ENCODE assay signal across 12 cellular contexts in genomic region chr10:100970914-100971811, GRCh38. TPM values are rescaled to one million over a fixed set of nuclear protein-coding genes. Genes with fewer than 3 reads are reported as not detected.
A peak's percentile ranks its signal among the peaks of the same experiment; 100 is the strongest.
DNase-seq lines count a peak whose midpoint lies in the region; FAIRE-seq and TF ChIP-seq lines count a peak whose summit lies in the region.
"Had no signal": no experiment of that assay in that cellular context is flagged by ENCODE, and none has a peak within 500 bp of the region (broad histone marks: within the 10 kb centered on the region; RNA-seq: fewer than 3 reads in every experiment).

No MANE protein-coding gene starts in this region.

- H3K79me1 ChIP-seq in H1 (ENCODE audit: low read depth, low read length) = no peaks in the 10 kb centered on the region

- no peak for FAIRE-seq in H1 (lab: Jason Lieb, UNC)
- FAIRE-seq: frontal cortex had no signal

- H3K27ac ChIP-seq in 22Rv1 (peak overlapping the region; percentile 77), HEK293 (ENCODE audit: extremely low read depth, low read depth, low read length) (no peak overlapping the region), H1 (ENCODE audit: low read depth, low read length) (no peak overlapping the region), mucosa of rectum (ENCODE audit: low read depth in 2 of 2, low read length in 2 of 2) (peak overlapping the region; percentile 94 to 95)
- H3K27ac ChIP-seq: SK-N-MC had no signal

- TF ChIP-seq EP300 in H1 (IDR thresholded peaks at IDR 0.05; ENCODE audit: borderline replicate concordance in 1 of 2, low read depth in 2 of 2, low read length in 2 of 2) = no peak

- no peak for TF ChIP-seq CTCF in 22Rv1 (IDR thresholded peaks at IDR 0.05)
- no peak for TF ChIP-seq CTCF in HEK293 (tag by site-specific recombination; IDR thresholded peaks at IDR 0.05)
- no peak for TF ChIP-seq CTCF in H1 (IDR thresholded peaks at IDR 0.05; ENCODE audit: control extremely low read depth in 1 of 3, insufficient read depth in 1 of 3, low read depth in 1 of 3, low read length in 3 of 3)

- H3K9me3 ChIP-seq in HEK293 (ENCODE audit: control insufficient read depth, insufficient read depth, low read depth, low read length) = no peaks in the 10 kb centered on the region
- no peaks in the 10 kb centered on the region for H3K9me3 ChIP-seq in H1 (ENCODE audit: insufficient read depth in 2 of 2, low read depth in 1 of 2, low read length in 1 of 2)
- no peaks in the 10 kb centered on the region for H3K9me3 ChIP-seq in mucosa of rectum (ENCODE audit: control insufficient read depth in 2 of 2, low read length in 2 of 2)

- H3K36me3 ChIP-seq in HEK293 (ENCODE audit: control insufficient read depth in 2 of 2, insufficient read depth in 1 of 2, low read length in 2 of 2) = peaks cover 0 to 4% of the 10 kb centered on the region in 2 experiments; a peak in 1 of 3 replicates
- no peaks in the 10 kb centered on the region for H3K36me3 ChIP-seq in H1 (ENCODE audit: control insufficient read depth in 2 of 4, insufficient read depth in 4 of 4, low read length in 3 of 4)
- H3K36me3 ChIP-seq in mucosa of rectum (ENCODE audit: control insufficient read depth in 2 of 2, insufficient read depth in 2 of 2, low read length in 2 of 2) = peaks cover 16 to 23% of the 10 kb centered on the region in 2 donors

- POLR2A ChIA-PET in HEK293 (lab: Yijun Ruan, JAX) (interaction anchor here (0.6 to 0.7 kb wide), 2 partner anchors 16 to 1318 kb away, joined by 3 read pairs; partner anchors contain the start of genes MRPL43 and TWNK), H1 (lab: Charles Lee; ENCODE audit: partially characterized antibody) (interaction anchor here (0.7 to 6.0 kb wide), 4 partner anchors 16 to 24 kb away, joined by 3 to 38 read pairs (median 6); partner anchors contain the start of genes MRPL43 and TWNK)

- no peaks in the 10 kb centered on the region for H3K79me2 ChIP-seq in H1 (ENCODE audit: control insufficient read depth in 1 of 2, insufficient read depth in 2 of 2, low read length in 2 of 2)

- no peak overlapping the region for H3K23ac ChIP-seq in H1 (ENCODE audit: insufficient read length)

- WGBS in H1 (ENCODE audit: extremely low coverage in 1 of 2, insufficient coverage in 1 of 2, insufficient read length in 1 of 2, insufficient replicate concordance in 2 of 2, low coverage in 1 of 2, low lambda C conversion rate in 2 of 2, missing lambda C conversion rate in 1 of 2), 2 experiments = 79% methylated on average over 4 of the region's 4 CpGs; no CpG with 5 or more reads in 1 of the 2 experiments

- H3K4me1 ChIP-seq in HEK293 (ENCODE audit: control insufficient read depth, insufficient read depth, low read length) (no peaks in the 10 kb centered on the region), H1 (replicated peaks in 1 of 4; ENCODE audit: control insufficient read depth in 3 of 4, insufficient read depth in 4 of 4, low read length in 3 of 4) (peaks cover 7 to 19% (median 10%) of the 10 kb centered on the region in 4 experiments), mucosa of rectum (ENCODE audit: control insufficient read depth in 2 of 2, insufficient read depth in 2 of 2, low read length in 2 of 2) (peaks cover 32 to 50% of the 10 kb centered on the region in 2 donors)

- H3K56ac ChIP-seq in H1 (replicated peaks; ENCODE audit: insufficient read length, low read depth, low read length) = no peak overlapping the region

- no peak overlapping the region for H4K5ac ChIP-seq in H1 (ENCODE audit: insufficient read length, low read depth, low read length)

- H2BK20ac ChIP-seq in H1 (ENCODE audit: low read length) = no peak overlapping the region

- no peak overlapping the region for H3K18ac ChIP-seq in H1 (ENCODE audit: extremely low read depth, low read length)

- H3K14ac ChIP-seq in H1 (ENCODE audit: insufficient read length) = no peak overlapping the region

- H3K4me2 ChIP-seq in H1 (ENCODE audit: insufficient read depth in 1 of 2, low read depth in 2 of 2, low read length in 2 of 2) = peak overlapping the region; percentile 7 to 89; a peak in 2 of 4 replicates

- no peak overlapping the region for H3K4me3 Mint-ChIP-seq in activated naive CD4-positive, alpha-beta T cell treated with anti-CD3 and anti-CD28 coated beads, Interleukin-2, amount 10 ng/mL, durations not matched to agents 7 days and 5 days

- H3K4me1 Mint-ChIP-seq in activated naive CD4-positive, alpha-beta T cell treated with anti-CD3 and anti-CD28 coated beads, Interleukin-2, amount 10 ng/mL, durations not matched to agents 7 days and 5 days = peaks cover 14% of the 10 kb centered on the region

- no peak overlapping the region for H3K27ac Mint-ChIP-seq in activated naive CD4-positive, alpha-beta T cell treated with anti-CD3 and anti-CD28 coated beads, Interleukin-2, amount 10 ng/mL, durations not matched to agents 7 days and 5 days

- no peak overlapping the region for H4K8ac ChIP-seq in H1 (ENCODE audit: extremely low read depth, insufficient read depth, low read length)

- H3K36me3 Mint-ChIP-seq in activated naive CD4-positive, alpha-beta T cell treated with anti-CD3 and anti-CD28 coated beads, Interleukin-2, amount 10 ng/mL, durations not matched to agents 7 days and 5 days = peaks cover 2% of the 10 kb centered on the region

- no peak overlapping the region for H3K4me3 ChIP-seq in HEK293 (ENCODE audit: low read depth, low read length)
- no peak overlapping the region for H3K4me3 ChIP-seq in H1 (ENCODE audit: extremely low read depth in 1 of 4, insufficient read depth in 2 of 4, low read depth in 3 of 4, low read length in 4 of 4)
- peak overlapping the region; percentile 86 to 94 for H3K4me3 ChIP-seq in mucosa of rectum (ENCODE audit: low read length in 2 of 2)
- H3K4me3 ChIP-seq: SK-N-MC had no signal

- no peak overlapping the region for H2AFZ ChIP-seq in H1 (ENCODE audit: low read length)

- H3K9me3 Mint-ChIP-seq in activated naive CD4-positive, alpha-beta T cell treated with anti-CD3 and anti-CD28 coated beads, Interleukin-2, amount 10 ng/mL, durations not matched to agents 7 days and 5 days = no peaks in the 10 kb centered on the region

- H3K23me2 ChIP-seq in H1 (ENCODE audit: low read depth, low read length) = peaks cover 9% of the 10 kb centered on the region

- no peak overlapping the region for H2BK120ac ChIP-seq in H1 (replicated peaks; ENCODE audit: low read depth, low read length)

- H2BK12ac ChIP-seq in H1 (ENCODE audit: low read depth, low read length) = no peak overlapping the region

- DNase-seq in H1 (ENCODE audit: low read depth in 1 of 2, low spot score in 2 of 2) (no peak), DMS 273 (lab: John Stamatoyannopoulos, UW; ENCODE audit: unreplicated experiment) (no peak), pons (ENCODE audit: low spot score) (no peak)
- DNase-seq in activated naive CD4-positive, alpha-beta T cell treated with anti-CD3 and anti-CD28 coated beads, Interleukin-2, amount 10 ng/mL, durations not matched to agents 7 days and 5 days = no peak
- DNase-seq in NK-92 treated with Interleukin-12 subunit alpha and Interleukin-12 subunit beta, amount 100 ng/mL, for 24 hours (lab: John Stamatoyannopoulos, UW) = no peak
- DNase-seq: activated CD4-positive, alpha-beta T cell treated with anti-CD3 and anti-CD28 coated beads, Interleukin-2, amount 50 U/mL, for 4 hours; NCI-H1417 had no signal

- TF ChIP-seq RAD21 in H1 (IDR thresholded peaks at IDR 0.05 in 1 of 2, conservative IDR thresholded peaks at IDR 0.05 in 1 of 2; ENCODE audit: low read depth in 2 of 2, low read length in 2 of 2) = no peak

- 0 out of 2 replicates have a peak overlapping the region, but pooled peaks have one; percentile 50 for H2BK15ac ChIP-seq in H1 (ENCODE audit: low read length)

- H3K27me3 Mint-ChIP-seq in activated naive CD4-positive, alpha-beta T cell treated with anti-CD3 and anti-CD28 coated beads, Interleukin-2, amount 10 ng/mL, durations not matched to agents 7 days and 5 days = peaks cover 35% of the 10 kb centered on the region

- peaks cover 0 to 3% (median 1%) of the 10 kb centered on the region in 4 experiments; a peak in 1 of 7 replicates for H3K27me3 ChIP-seq in H1 (replicated peaks in 1 of 4; ENCODE audit: control insufficient read depth in 3 of 4, extremely low read depth in 1 of 4, insufficient read depth in 3 of 4, low read length in 3 of 4)
- H3K27me3 ChIP-seq in mucosa of rectum (ENCODE audit: control insufficient read depth in 2 of 2, insufficient read depth in 2 of 2, low read length in 2 of 2) = no peaks in the 10 kb centered on the region

- no peak for TF ChIP-seq POLR2A in H1 (IDR thresholded peaks at IDR 0.05; ENCODE audit: control extremely low read depth in 1 of 2, low read depth in 2 of 2, low read length in 2 of 2)

- H3K9ac ChIP-seq in H1 (replicated peaks in 1 of 4; ENCODE audit: extremely low read depth in 1 of 4, low read depth in 3 of 4, low read length in 3 of 4) (no peak overlapping the region), mucosa of rectum (ENCODE audit: low read depth in 1 of 2, low read length in 2 of 2) (peak overlapping the region; percentile 38 to 89)

- no peak overlapping the region for H2BK5ac ChIP-seq in H1 (ENCODE audit: low read depth, low read length)

- no peak overlapping the region for H3K4ac ChIP-seq in H1 (replicated peaks; ENCODE audit: insufficient read length, low read depth, low read length)

- H4K20me1 ChIP-seq in H1 (replicated peaks in 1 of 2; ENCODE audit: control insufficient read depth in 1 of 2, insufficient read depth in 2 of 2, low read length in 2 of 2) = peaks cover 0 to 6% of the 10 kb centered on the region in 2 experiments

- no peak overlapping the region for H4K91ac ChIP-seq in H1 (replicated peaks; ENCODE audit: insufficient read length, low read length)

- H2AK5ac ChIP-seq in H1 (ENCODE audit: low read depth, low read length) = no peak overlapping the region

- CTCF ChIA-PET in HEK293 (lab: Yijun Ruan, JAX) = interaction anchor here (0.5 kb wide), 1 partner anchor 43 kb away, joined by 3 read pairs; no protein-coding TSS in a partner anchor
- CTCF ChIA-PET in H1 (lab: Charles Lee; ENCODE audit: partially characterized antibody) = interaction anchor here (1.0 to 1.9 kb wide), 4 partner anchors 15 to 45 kb away, joined by 3 to 7 read pairs (median 4); no protein-coding TSS in a partner anchor
- CTCF ChIA-PET in activated naive CD4-positive, alpha-beta T cell treated with anti-CD3 and anti-CD28 coated beads, Interleukin-2, amount 10 ng/mL, durations not matched to agents 7 days and 5 days (lab: Charles Lee) = interaction anchor here (0.8 to 1.4 kb wide), 2 partner anchors 15 to 25 kb away, joined by 3 read pairs; no protein-coding TSS in a partner anchor

RNA-seq across cellular contexts. Expression of gene SEMA4G, which starts 1.9 kb away (rescaled TPM):
- total RNA-seq in H1 (2021; fragmentation: NEBNext Ultra II Directional; extraction: Animal tissue kit (Norgen Biotek cat#: 25700)) = 7.1 and 7.6 TPM in 2 replicates
- polyA plus RNA-seq in H1 (2011; rRNA removed) = 18.2 and 20.3 TPM in 2 replicates
- polyA plus RNA-seq in H1 (2011; cell fraction: cytosol; rRNA removed) = 8.5 TPM
- polyA plus RNA-seq in H1 (2011; cell fraction: nucleus; rRNA removed) = 28.3 TPM
- 11.4 to 18.5 TPM (median 14.5 TPM) in 4 replicates for polyA plus RNA-seq in H1 (2012, experiment 1 of 2)
- polyA plus RNA-seq in H1 (2012, experiment 2 of 2) = 15.5 TPM
- 14.4 TPM for polyA plus RNA-seq in H1 (2013, experiment 1 of 2)
- polyA plus RNA-seq in H1 (2013, experiment 2 of 2) = 14.8 TPM
- 11.7 and 17.1 TPM in 2 replicates for polyA minus RNA-seq in H1 (2011; rRNA and poly(A)+ RNA removed)
- 7.2 TPM for polyA minus RNA-seq in H1 (2011; cell fraction: cytosol; rRNA and poly(A)+ RNA removed)
- polyA minus RNA-seq in H1 (2011; cell fraction: nucleus; rRNA and poly(A)+ RNA removed) = 9.2 TPM

RNA-seq across cellular contexts. Expression of gene MRPL43, which starts 16.1 kb away (rescaled TPM):
- 74.1 and 80.9 TPM in 2 replicates for total RNA-seq in H1 (2021; fragmentation: NEBNext Ultra II Directional; extraction: Animal tissue kit (Norgen Biotek cat#: 25700))
- 149 and 171 TPM in 2 replicates for polyA plus RNA-seq in H1 (2011; rRNA removed)
- polyA plus RNA-seq in H1 (2011; cell fraction: cytosol; rRNA removed) = 140 TPM
- polyA plus RNA-seq in H1 (2011; cell fraction: nucleus; rRNA removed) = 169 TPM
- polyA plus RNA-seq in H1 (2012, experiment 1 of 2) = 72.3 to 110 TPM (median 101 TPM) in 4 replicates
- polyA plus RNA-seq in H1 (2012, experiment 2 of 2) = 122 TPM
- 93.1 TPM for polyA plus RNA-seq in H1 (2013, experiment 1 of 2)
- polyA plus RNA-seq in H1 (2013, experiment 2 of 2) = 84.8 TPM
- 29.0 and 35.6 TPM in 2 replicates for polyA minus RNA-seq in H1 (2011; rRNA and poly(A)+ RNA removed)
- 49.4 TPM for polyA minus RNA-seq in H1 (2011; cell fraction: cytosol; rRNA and poly(A)+ RNA removed)
- 46.7 TPM for polyA minus RNA-seq in H1 (2011; cell fraction: nucleus; rRNA and poly(A)+ RNA removed)

RNA-seq across cellular contexts. Expression of gene TWNK, which starts 16.2 kb away (rescaled TPM):
- total RNA-seq in H1 (2021; fragmentation: NEBNext Ultra II Directional; extraction: Animal tissue kit (Norgen Biotek cat#: 25700)) = 32.5 and 34.9 TPM in 2 replicates
- 15.4 TPM in 2 replicates for polyA plus RNA-seq in H1 (2011; rRNA removed)
- polyA plus RNA-seq in H1 (2011; cell fraction: cytosol; rRNA removed) = 18.2 TPM
- 18.3 TPM for polyA plus RNA-seq in H1 (2011; cell fraction: nucleus; rRNA removed)
- 27.7 to 35.2 TPM (median 32.6 TPM) in 4 replicates for polyA plus RNA-seq in H1 (2012, experiment 1 of 2)
- polyA plus RNA-seq in H1 (2012, experiment 2 of 2) = 9.5 TPM
- 17.1 TPM for polyA plus RNA-seq in H1 (2013, experiment 1 of 2)
- polyA plus RNA-seq in H1 (2013, experiment 2 of 2) = 16.0 TPM
- 29.8 and 30.7 TPM in 2 replicates for polyA minus RNA-seq in H1 (2011; rRNA and poly(A)+ RNA removed)
- 8.3 TPM for polyA minus RNA-seq in H1 (2011; cell fraction: cytosol; rRNA and poly(A)+ RNA removed)
- 17.7 TPM for polyA minus RNA-seq in H1 (2011; cell fraction: nucleus; rRNA and poly(A)+ RNA removed)

RNA-seq across cellular contexts. Expression of gene LZTS2, which starts 28.4 kb away (rescaled TPM):
- total RNA-seq in H1 (2021; fragmentation: NEBNext Ultra II Directional; extraction: Animal tissue kit (Norgen Biotek cat#: 25700)) = 75.7 and 79.3 TPM in 2 replicates
- 99.5 and 161 TPM in 2 replicates for polyA plus RNA-seq in H1 (2011; rRNA removed)
- polyA plus RNA-seq in H1 (2011; cell fraction: cytosol; rRNA removed) = 84.1 TPM
- polyA plus RNA-seq in H1 (2011; cell fraction: nucleus; rRNA removed) = 198 TPM
- 34.9 to 80.3 TPM (median 70.1 TPM) in 4 replicates for polyA plus RNA-seq in H1 (2012, experiment 1 of 2)
- polyA plus RNA-seq in H1 (2012, experiment 2 of 2) = 71.2 TPM
- polyA plus RNA-seq in H1 (2013, experiment 1 of 2) = 61.8 TPM
- 57.5 TPM for polyA plus RNA-seq in H1 (2013, experiment 2 of 2)
- 25.8 and 26.7 TPM in 2 replicates for polyA minus RNA-seq in H1 (2011; rRNA and poly(A)+ RNA removed)
- polyA minus RNA-seq in H1 (2011; cell fraction: cytosol; rRNA and poly(A)+ RNA removed) = 45.7 TPM
- 51.4 TPM for polyA minus RNA-seq in H1 (2011; cell fraction: nucleus; rRNA and poly(A)+ RNA removed)

RNA-seq across cellular contexts. Expression of gene SLF2, which starts 58.4 kb away (rescaled TPM):
- total RNA-seq in H1 (2021; fragmentation: NEBNext Ultra II Directional; extraction: Animal tissue kit (Norgen Biotek cat#: 25700)) = 20.1 and 20.9 TPM in 2 replicates
- polyA plus RNA-seq in H1 (2011; rRNA removed) = 4.0 and 5.5 TPM in 2 replicates
- polyA plus RNA-seq in H1 (2011; cell fraction: cytosol; rRNA removed) = 6.3 TPM
- polyA plus RNA-seq in H1 (2011; cell fraction: nucleus; rRNA removed) = 6.2 TPM
- polyA plus RNA-seq in H1 (2012, experiment 1 of 2) = 6.6 to 10.9 TPM (median 8.4 TPM) in 4 replicates
- polyA plus RNA-seq in H1 (2012, experiment 2 of 2) = 1.0 TPM
- polyA plus RNA-seq in H1 (2013, experiment 1 of 2) = 10.3 TPM
- polyA plus RNA-seq in H1 (2013, experiment 2 of 2) = 10.3 TPM
- 10.0 and 10.7 TPM in 2 replicates for polyA minus RNA-seq in H1 (2011; rRNA and poly(A)+ RNA removed)
- polyA minus RNA-seq in H1 (2011; cell fraction: cytosol; rRNA and poly(A)+ RNA removed) = 13.1 TPM
- polyA minus RNA-seq in H1 (2011; cell fraction: nucleus; rRNA and poly(A)+ RNA removed) = 38.1 TPM

Comparison
In these comparisons a context has a peak if more than half of its experiments do, and no peak if none do; other contexts are left out.
1. H3K27ac ChIP-seq: peak in 22Rv1 (single experiment) and mucosa of rectum (2 of 2); none in HEK293 (single experiment) and H1 (single experiment).
2. H3K4me3 ChIP-seq: peak in mucosa of rectum (2 of 2); none in HEK293 (single experiment) and H1 (0 of 4).
3. H3K9ac ChIP-seq: peak in mucosa of rectum (2 of 2); none in H1 (0 of 4).